Comparison of ENCODE assay signal across 1 cellular context in genomic region chr4:87171944-87172343, GRCh38.
TF ChIP-seq lines count a peak whose summit lies in the region.

No MANE protein-coding gene starts in this region.

TF ChIP-seq in HepG2, 621 proteins besides CTCF, POLR2A, EP300 and RAD21 (continued from another document):
- TF ChIP-seq SAP130 (CRISPR knock-in tag; IDR thresholded peaks at IDR 0.05; ENCODE audit: low read depth): peak; percentile 63
- TF ChIP-seq ZNF740 (CRISPR knock-in tag; IDR thresholded peaks at IDR 0.05): peak; percentile 43; the same call in 1 of the 2 replicates
- no peak for TF ChIP-seq KAT2B (IDR thresholded peaks at IDR 0.05; ENCODE audit: borderline replicate concordance, low read depth, low read length)
- TF ChIP-seq E2F2 (CRISPR knock-in tag; IDR thresholded peaks at IDR 0.05; ENCODE audit: borderline replicate concordance): no peak
- TF ChIP-seq TGIF2 (CRISPR knock-in tag; IDR thresholded peaks at IDR 0.05): peak; percentile 97
